In genomic region chr10:107966817-107967216, GRCh38 we compare ENCODE assay signal across 25 cellular contexts.
DNase-seq lines count a peak whose midpoint lies in the region; ATAC-seq, FAIRE-seq and TF ChIP-seq lines count a peak whose summit lies in the region.
"Had no signal": no experiment of that assay in that cellular context is flagged by ENCODE, and none has a peak within 500 bp of the region (broad histone marks: within the 10 kb centered on the region; RNA-seq: fewer than 3 reads in every experiment).

No MANE protein-coding gene starts in this region.

- no peaks in the 10 kb centered on the region for H3K36me3 Mint-ChIP-seq in astrocyte (ENCODE audit: low read depth, unreplicated experiment)
- H3K36me3 Mint-ChIP-seq: CD4-positive, alpha-beta memory T cell had no signal

- no peaks in the 10 kb centered on the region for H3K9me3 Mint-ChIP-seq in astrocyte (ENCODE audit: unreplicated experiment)

- H3K27ac ChIP-seq in astrocyte (ENCODE audit: low read depth, low read length), result no peak overlapping the region
- H3K27ac ChIP-seq: BLaER1 treated with 17β-estradiol and CSF1 and Interleukin-3, amounts not matched to agents 10 nM and 100 nM; Peyer's patch had no signal

- TF ChIP-seq CTCF in AG10803 (conservative IDR thresholded peaks at IDR 0.05; ENCODE audit: low read length) (no peak), astrocyte (IDR thresholded peaks at IDR 0.05; ENCODE audit: insufficient read depth, low read depth, low read length) (no peak), fibroblast of mammary gland (conservative IDR thresholded peaks at IDR 0.05; ENCODE audit: control insufficient read depth, insufficient read depth, low read depth, low read length) (no peak)

- H3K9me3 ChIP-seq in astrocyte (ENCODE audit: insufficient read depth, low read depth, low read length), result no peaks in the 10 kb centered on the region
- H3K9me3 ChIP-seq: BLaER1 treated with 17β-estradiol and CSF1 and Interleukin-3, amounts not matched to agents 10 nM and 100 nM; Caco-2; Peyer's patch had no signal

- no peaks in the 10 kb centered on the region for H3K4me1 ChIP-seq in astrocyte (ENCODE audit: insufficient read depth, low read length)
- H3K4me1 ChIP-seq: BLaER1 treated with 17β-estradiol and CSF1 and Interleukin-3, amounts not matched to agents 10 nM and 100 nM; Caco-2; Peyer's patch had no signal

- H3K4me1 Mint-ChIP-seq in astrocyte (ENCODE audit: low read depth, unreplicated experiment), result peaks cover 12% of the 10 kb centered on the region
- H3K4me1 Mint-ChIP-seq: CD4-positive, alpha-beta memory T cell had no signal

- no peaks in the 10 kb centered on the region for H3K27me3 ChIP-seq in astrocyte (ENCODE audit: insufficient read depth, low read length)
- H3K27me3 ChIP-seq: BLaER1 treated with 17β-estradiol and CSF1 and Interleukin-3, amounts not matched to agents 10 nM and 100 nM; Peyer's patch had no signal

- ATAC-seq in GM21528 (IDR thresholded peaks at IDR 0.05; ENCODE audit: low FRiP score, unreplicated experiment), result no peak
- ATAC-seq: Right ventricle myocardium inferior had no signal

- no peak for TF ChIP-seq POLR2A in H54 (IDR thresholded peaks at IDR 0.05; ENCODE audit: low read depth, low read length)

- H4K20me1 ChIP-seq in astrocyte (ENCODE audit: insufficient read depth, low read length), result no peaks in the 10 kb centered on the region
- H4K20me1 ChIP-seq: BLaER1 treated with 17β-estradiol and CSF1 and Interleukin-3, amounts not matched to agents 10 nM and 100 nM had no signal

- no peaks in the 10 kb centered on the region for H3K27me3 Mint-ChIP-seq in astrocyte (ENCODE audit: low read depth, unreplicated experiment)
- H3K27me3 Mint-ChIP-seq: CD4-positive, alpha-beta memory T cell had no signal

- no peak overlapping the region for H2AFZ ChIP-seq in astrocyte (ENCODE audit: low read depth, low read length)

- H3K4me3 Mint-ChIP-seq in astrocyte (ENCODE audit: unreplicated experiment), result no peak overlapping the region
- H3K4me3 Mint-ChIP-seq: CD4-positive, alpha-beta memory T cell; HFFc6 had no signal

- FAIRE-seq in H54 (lab: Jason Lieb, UNC) (peak; percentile 36), astrocyte (lab: Jason Lieb, UNC) (no peak)
- FAIRE-seq: GM19239 had no signal

- no peak overlapping the region for H3K27ac Mint-ChIP-seq in astrocyte (ENCODE audit: unreplicated experiment)
- H3K27ac Mint-ChIP-seq: CD4-positive, alpha-beta memory T cell; HFFc6 had no signal

- H3K4me3 ChIP-seq in AG10803 (ENCODE audit: low read length), result no peak overlapping the region
- no peak overlapping the region for H3K4me3 ChIP-seq in astrocyte (ENCODE audit: insufficient read depth, low read depth, low read length)
- H3K4me3 ChIP-seq in fibroblast of mammary gland (ENCODE audit: control insufficient read depth, low read depth, low read length), result no peak overlapping the region
- H3K4me3 ChIP-seq: BLaER1 treated with 17β-estradiol and CSF1 and Interleukin-3, amounts not matched to agents 10 nM and 100 nM; Peyer's patch had no signal

- no peaks in the 10 kb centered on the region for H3K79me2 ChIP-seq in astrocyte (ENCODE audit: insufficient read depth, low read length)

- H3K36me3 ChIP-seq in astrocyte (ENCODE audit: insufficient read depth, low read length), result no peaks in the 10 kb centered on the region
- H3K36me3 ChIP-seq: BLaER1 treated with 17β-estradiol and CSF1 and Interleukin-3, amounts not matched to agents 10 nM and 100 nM; Peyer's patch had no signal

- H3K4me2 ChIP-seq in astrocyte (ENCODE audit: low read length), result no peak overlapping the region
- H3K4me2 ChIP-seq: BLaER1 treated with 17β-estradiol and CSF1 and Interleukin-3, amounts not matched to agents 10 nM and 100 nM had no signal

- no peak overlapping the region for H3K9ac ChIP-seq in astrocyte (ENCODE audit: low read length)
- H3K9ac ChIP-seq: BLaER1 treated with 17β-estradiol and CSF1 and Interleukin-3, amounts not matched to agents 10 nM and 100 nM had no signal

- DNase-seq in AG10803 (ENCODE audit: low read depth) (peak; percentile 31), H54 (ENCODE audit: insufficient read length, low spot score) (no peak), astrocyte (ENCODE audit: low read depth) (peak; percentile 15), fibroblast of mammary gland (ENCODE audit: low read depth) (peak; percentile 51), NCI-H2107 treated with DMSO at 0.1 percent for 48 hours (lab: John Stamatoyannopoulos, UW; ENCODE audit: unreplicated experiment) (no peak), GDM1 (lab: John Stamatoyannopoulos, UW) (no peak)
- no peak for DNase-seq in NK-92 treated with Interleukin-12 subunit alpha and Interleukin-12 subunit beta, amount 100 ng/mL, for 24 hours (lab: John Stamatoyannopoulos, UW)
- DNase-seq: Caco-2; CD4-positive, alpha-beta memory T cell; DMS 273 treated with DMSO at 0.1 percent for 48 hours; DMS79 treated with DMSO at 0.1 percent for 48 hours; H7; HFFc6; KG1; NCI-H1092 treated with DMSO at 0.1 percent for 48 hours; NCI-H1436 treated with DMSO at 0.1 percent for 48 hours; NCI-H1930; NCI-H226; NCI-H510A treated with DMSO at 0.1 percent for 48 hours; NCI-H748 treated with DMSO at 0.1 percent for 48 hours; Peyer's patch had no signal

Comparison
In these comparisons a context has a peak if more than half of its experiments do, and no peak if none do; other contexts are left out.
1. DNase-seq: peak in AG10803 (single experiment), astrocyte (single experiment) and fibroblast of mammary gland (single experiment); none in H54 (single experiment), NCI-H2107 treated with DMSO at 0.1 percent for 48 hours (single experiment), NK-92 treated with Interleukin-12 subunit alpha and Interleukin-12 subunit beta, amount 100 ng/mL, for 24 hours (single experiment) and GDM1 (single experiment).